14 cellular contexts compared by ENCODE assay signal in the genomic region with DNA sequence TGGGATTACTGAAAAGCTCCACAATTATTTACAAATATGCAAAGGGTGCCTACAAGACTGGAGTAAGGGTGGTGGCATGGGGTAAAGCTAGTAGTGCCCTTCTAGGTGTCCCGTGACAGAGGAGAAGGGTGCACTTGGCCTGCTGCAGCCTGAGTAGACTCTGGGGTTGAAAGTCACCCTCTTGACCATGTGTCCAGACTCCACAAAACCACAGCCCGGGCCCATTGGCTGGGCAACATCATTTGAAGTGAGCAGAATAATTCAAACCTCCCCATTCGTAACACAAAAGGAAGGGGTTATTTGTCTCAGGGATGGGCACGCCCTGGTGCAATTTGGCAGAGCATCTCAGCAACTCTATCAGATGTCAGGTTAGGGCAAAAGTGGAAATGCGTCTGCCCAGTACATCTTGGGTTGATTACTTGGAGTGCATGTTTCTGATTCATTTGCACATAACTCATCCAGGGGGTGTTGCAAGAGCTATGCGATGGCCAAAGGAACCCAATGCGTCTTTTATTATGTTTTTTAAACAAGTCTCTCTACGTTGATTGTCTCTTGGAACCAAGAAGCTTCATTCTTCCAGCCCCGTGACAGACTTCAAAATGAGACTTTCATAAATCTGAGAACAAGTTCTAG.
"Had no signal": no experiment of that assay in that cellular context is flagged by ENCODE, and none has a peak within 500 bp of the region (broad histone marks: within the 10 kb centered on the region; RNA-seq: fewer than 3 reads in every experiment).

No MANE protein-coding gene starts in this region.

- H3K27ac ChIP-seq: VCaP had no signal

- H3K4me3 ChIP-seq: coronary artery had no signal

- DNase-seq: activated CD4-positive, alpha-beta T cell treated with anti-CD3 and anti-CD28 coated beads for 4 hours; activated CD8-positive, alpha-beta T cell treated with anti-CD3 and anti-CD28 coated beads for 36 hours; activated naive CD4-positive, alpha-beta T cell treated with Interleukin-2 at 50 U/mL for 16 hours; activated naive CD8-positive, alpha-beta T cell treated with anti-CD3 and anti-CD28 coated beads, Interleukin-2, amount 50 U/mL, for 24 hours; central memory CD4-positive, alpha-beta T cell; effector CD8-positive, alpha-beta T cell; head of caudate nucleus; left colon; natural killer cell; nucleus accumbens; right cardiac atrium had no signal

- ATAC-seq: activated CD8-positive, alpha-beta T cell treated with anti-CD3 and anti-CD28 coated beads for 36 hours; activated naive CD8-positive, alpha-beta T cell treated with anti-CD3 and anti-CD28 coated beads, Interleukin-2, amount 50 U/mL, for 24 hours; left colon; natural killer cell; right cardiac atrium; stimulated activated memory B cell treated with anti-CD40 and anti-IgM and Interleukin-4, amounts not matched to agents 10 μg/mL and 1 μg/mL and 100 μg/mL, for 72 hours had no signal
